In genomic region chr10:114810926-114811325, GRCh38 we compare ENCODE assay signal across 9 cellular contexts. TPM values are rescaled to one million over a fixed set of nuclear protein-coding genes. Genes with fewer than 3 reads are reported as not detected.
DNase-seq lines count a peak whose midpoint lies in the region; ATAC-seq and TF ChIP-seq lines count a peak whose summit lies in the region.
"Had no signal": no experiment of that assay in that cellular context is flagged by ENCODE, and none has a peak within 500 bp of the region (broad histone marks: within the 10 kb centered on the region; RNA-seq: fewer than 3 reads in every experiment).

No MANE protein-coding gene starts in this region.

- no peak overlapping the region for H2BK120ac ChIP-seq in H9 (ENCODE audit: low read depth, low read length, poor library complexity, severe bottlenecking)

- no peaks in the 10 kb centered on the region for H3K9me3 Mint-ChIP-seq in activated naive CD4-positive, alpha-beta T cell treated with anti-CD3 and anti-CD28 coated beads, Interleukin-2, amount 10 ng/mL, durations not matched to agents 7 days and 5 days
- H3K9me3 Mint-ChIP-seq in activated naive CD4-positive, alpha-beta T cell treated with anti-CD3 and anti-CD28 coated beads for 36 hours, result no peaks in the 10 kb centered on the region
- H3K9me3 Mint-ChIP-seq in H9, result peaks cover 3 to 4% of the 10 kb centered on the region in 2 experiments; a peak in 1 of 5 replicates

- no peak for DNase-seq in activated naive CD4-positive, alpha-beta T cell treated with anti-CD3 and anti-CD28 coated beads, Interleukin-2, amount 10 ng/mL, durations not matched to agents 7 days and 5 days
- no peak for DNase-seq in activated naive CD4-positive, alpha-beta T cell treated with anti-CD3 and anti-CD28 coated beads for 36 hours
- DNase-seq in stimulated activated naive CD8-positive, alpha-beta T cell treated with anti-CD3 and anti-CD28 coated beads, Interleukin-15, Interleukin-2, amounts not matched to agents 100 U/mL and 50 U/mL, for 24 hours, result no peak
- DNase-seq in H9 (no peak), psoas muscle (no peak), iPS-NIHi11 (ENCODE audit: low spot score) (no peak)
- DNase-seq: MG63 had no signal

- H3K4me1 Mint-ChIP-seq in activated naive CD4-positive, alpha-beta T cell treated with anti-CD3 and anti-CD28 coated beads, Interleukin-2, amount 10 ng/mL, durations not matched to agents 7 days and 5 days, result peaks cover 26% of the 10 kb centered on the region
- H3K4me1 Mint-ChIP-seq in activated naive CD4-positive, alpha-beta T cell treated with anti-CD3 and anti-CD28 coated beads for 36 hours (ENCODE audit: low read depth), result peaks cover 18% of the 10 kb centered on the region
- no peaks in the 10 kb centered on the region for H3K4me1 Mint-ChIP-seq in H9

- H2AK5ac ChIP-seq in H9 (ENCODE audit: insufficient read length, low read length), result no peak overlapping the region

- H3K18ac ChIP-seq in H9 (ENCODE audit: insufficient read length, low read depth, low read length), result no peak overlapping the region

- no peak overlapping the region for H3K23ac ChIP-seq in H9 (ENCODE audit: insufficient read length, low read depth, low read length)

- H3K4me1 ChIP-seq in H9 (ENCODE audit: insufficient read depth, low read length), result no peaks in the 10 kb centered on the region
- H3K4me1 ChIP-seq in psoas muscle, result no peaks in the 10 kb centered on the region

- no CpG with 5 or more reads among the region's 1 CpG for WGBS in H9 (ENCODE audit: extremely low coverage, insufficient read length, low lambda C conversion rate)
- 69 to 79% (median 78%) methylated on average over 1 of the region's 1 CpG for WGBS in psoas muscle, 3 donors

- no peaks in the 10 kb centered on the region for H3K79me2 ChIP-seq in H9 (ENCODE audit: insufficient read depth, low read length)

- ATAC-seq in GM21717 (IDR thresholded peaks at IDR 0.05; ENCODE audit: unreplicated experiment) (peak; percentile 100), HG03354 (IDR thresholded peaks at IDR 0.05; ENCODE audit: poor library complexity, severe bottlenecking, unreplicated experiment) (peak; percentile 100), psoas muscle (no peak)
- peak; percentile 63 for ATAC-seq in stimulated activated naive CD8-positive, alpha-beta T cell treated with anti-CD3 and anti-CD28 coated beads, Interleukin-15, Interleukin-2, amounts not matched to agents 100 U/mL and 50 U/mL, for 24 hours

- no peak overlapping the region for H3K4me2 ChIP-seq in H9 (ENCODE audit: insufficient read depth, insufficient read length, low read length)

- H3K4ac ChIP-seq in H9 (ENCODE audit: low read depth, low read length), result no peak overlapping the region

- H2BK12ac ChIP-seq in H9 (ENCODE audit: insufficient read length, low read depth, low read length), result no peak overlapping the region

- no peaks in the 10 kb centered on the region for H3K36me3 ChIP-seq in psoas muscle (ENCODE audit: insufficient read depth in 1 of 2, low read depth in 1 of 2)
- H3K36me3 ChIP-seq: MG63 had no signal

- H3K27ac ChIP-seq in H9 (ENCODE audit: insufficient read length, low read depth, low read length) (no peak overlapping the region), psoas muscle (no peak overlapping the region)

- no peaks in the 10 kb centered on the region for H4K20me1 ChIP-seq in H9 (ENCODE audit: control insufficient read depth, insufficient read depth, insufficient read length)

- no peaks in the 10 kb centered on the region for H3K23me2 ChIP-seq in H9 (ENCODE audit: insufficient read length, low read depth, low read length, poor library complexity, severe bottlenecking)

- H3K79me1 ChIP-seq in H9 (ENCODE audit: insufficient read depth, low read depth, low read length, poor library complexity, severe bottlenecking), result no peaks in the 10 kb centered on the region

- no peaks in the 10 kb centered on the region for H3K27me3 ChIP-seq in H9 (ENCODE audit: insufficient read depth, low read length)
- H3K27me3 ChIP-seq in psoas muscle (ENCODE audit: insufficient read depth in 3 of 3, low read length in 2 of 3), result peaks cover 0 to 2% (median 0%) of the 10 kb centered on the region in 3 donors
- H3K27me3 ChIP-seq: MG63 had no signal

- H3K14ac ChIP-seq in H9 (ENCODE audit: insufficient read depth, low read length), result no peak overlapping the region

- H3K56ac ChIP-seq in H9 (ENCODE audit: insufficient read length, low read depth, low read length), result no peak overlapping the region

- no peak overlapping the region for H4K5ac ChIP-seq in H9 (ENCODE audit: insufficient read length, low read depth, low read length)

- TF ChIP-seq CTCF in H9 (conservative IDR thresholded peaks at IDR 0.05) (no peak), psoas muscle (IDR thresholded peaks at IDR 0.05) (no peak)

- H3T11ph ChIP-seq in H9 (ENCODE audit: low read length), result no peak overlapping the region

- peak overlapping the region; percentile 88 for H3K27ac Mint-ChIP-seq in activated naive CD4-positive, alpha-beta T cell treated with anti-CD3 and anti-CD28 coated beads, Interleukin-2, amount 10 ng/mL, durations not matched to agents 7 days and 5 days
- no peak overlapping the region for H3K27ac Mint-ChIP-seq in activated naive CD4-positive, alpha-beta T cell treated with anti-CD3 and anti-CD28 coated beads for 36 hours
- H3K27ac Mint-ChIP-seq in H9, result no peak overlapping the region

- no peak overlapping the region for H4K8ac ChIP-seq in H9 (replicated peaks; ENCODE audit: insufficient read length, low read depth, low read length)

- H2BK20ac ChIP-seq in H9 (ENCODE audit: low read depth, low read length, poor library complexity, severe bottlenecking), result no peak overlapping the region

- peaks cover 4% of the 10 kb centered on the region for H3K27me3 Mint-ChIP-seq in activated naive CD4-positive, alpha-beta T cell treated with anti-CD3 and anti-CD28 coated beads, Interleukin-2, amount 10 ng/mL, durations not matched to agents 7 days and 5 days
- H3K27me3 Mint-ChIP-seq in activated naive CD4-positive, alpha-beta T cell treated with anti-CD3 and anti-CD28 coated beads for 36 hours (ENCODE audit: low read depth), result no peaks in the 10 kb centered on the region
- no peaks in the 10 kb centered on the region for H3K27me3 Mint-ChIP-seq in H9 (ENCODE audit: low read depth)

- H3K9me3 ChIP-seq in H9 (ENCODE audit: control insufficient read depth, low read depth, low read length), result no peaks in the 10 kb centered on the region
- no peaks in the 10 kb centered on the region for H3K9me3 ChIP-seq in psoas muscle

- no peak overlapping the region for H3K4me3 ChIP-seq in psoas muscle
- H3K4me3 ChIP-seq: MG63 had no signal

- intact Hi-C loops in activated naive CD4-positive, alpha-beta T cell treated with anti-CD3 and anti-CD28 coated beads for 36 hours (cut with micrococcal nuclease), result no loop called here
- intact Hi-C loops in psoas muscle (cut with DNase I), result loop anchor here in 1 of 2 donors (10.0 kb wide), 1 partner anchor 506 kb away; no protein-coding TSS in a partner anchor

- H3K9ac ChIP-seq in H9 (ENCODE audit: extremely low read depth, insufficient read length, low read length), result no peak overlapping the region

- H3K36me3 Mint-ChIP-seq in activated naive CD4-positive, alpha-beta T cell treated with anti-CD3 and anti-CD28 coated beads, Interleukin-2, amount 10 ng/mL, durations not matched to agents 7 days and 5 days, result peaks cover 4% of the 10 kb centered on the region
- H3K36me3 Mint-ChIP-seq in activated naive CD4-positive, alpha-beta T cell treated with anti-CD3 and anti-CD28 coated beads for 36 hours (ENCODE audit: low read depth), result no peaks in the 10 kb centered on the region
- peaks cover 0 to 4% (median 0%) of the 10 kb centered on the region in 3 experiments; a peak in 1 of 7 replicates for H3K36me3 Mint-ChIP-seq in H9 (ENCODE audit: insufficient read depth in 1 of 3, low read depth in 3 of 3)

- no peak overlapping the region for H2BK15ac ChIP-seq in H9 (ENCODE audit: low read depth, low read length)

- no peak overlapping the region for H3K4me3 Mint-ChIP-seq in activated naive CD4-positive, alpha-beta T cell treated with anti-CD3 and anti-CD28 coated beads, Interleukin-2, amount 10 ng/mL, durations not matched to agents 7 days and 5 days
- H3K4me3 Mint-ChIP-seq in activated naive CD4-positive, alpha-beta T cell treated with anti-CD3 and anti-CD28 coated beads for 36 hours, result no peak overlapping the region
- H3K4me3 Mint-ChIP-seq in H9, result no peak overlapping the region

- no peak overlapping the region for H2BK5ac ChIP-seq in H9 (ENCODE audit: insufficient read length, low read length)

- CTCF ChIA-PET in activated naive CD4-positive, alpha-beta T cell treated with anti-CD3 and anti-CD28 coated beads, Interleukin-2, amount 10 ng/mL, durations not matched to agents 7 days and 5 days (lab: Charles Lee), result interaction anchor here (1.3 to 3.6 kb wide), 3 partner anchors 10 to 339 kb away, joined by 3 to 28 read pairs (median 3); partner anchors contain the start of gene FHIP2A
- CTCF ChIA-PET in activated naive CD4-positive, alpha-beta T cell treated with anti-CD3 and anti-CD28 coated beads for 36 hours (lab: Charles Lee), result interaction anchor here (0.7 to 1.0 kb wide), 3 partner anchors 11 to 197 kb away, joined by 3 to 6 read pairs (median 5); partner anchors contain the start of gene FHIP2A

- no peak overlapping the region for H4K91ac ChIP-seq in H9 (ENCODE audit: insufficient read length, low read depth, low read length)

- no peak overlapping the region for H2AFZ ChIP-seq in H9 (ENCODE audit: low read length)

RNA-seq across cellular contexts. Expression of gene FHIP2A, which starts 10.7 kb away (rescaled TPM):
- 10 to 100 TPM in 1 of 2 experiments, 1 to 10 TPM in 1; 8.7 to 11.4 TPM for total RNA-seq in activated naive CD4-positive, alpha-beta T cell treated with anti-CD3 and anti-CD28 coated beads for 36 hours
- total RNA-seq in H9 (2021) (12.5 and 14.8 TPM in 2 replicates), psoas muscle (10 to 100 TPM; 19.9 to 31.9 (median 26.0) TPM)
- polyA plus RNA-seq in psoas muscle, result 10 to 100 TPM in 1 of 3 donors, 1 to 10 TPM in 2; 3.4 to 12.8 (median 6.6) TPM

Comparison
In these comparisons a context has a peak if more than half of its experiments do, and no peak if none do; other contexts are left out.
1. ATAC-seq: peak in GM21717 (single experiment), HG03354 (single experiment) and stimulated activated naive CD8-positive, alpha-beta T cell treated with anti-CD3 and anti-CD28 coated beads, Interleukin-15, Interleukin-2, amounts not matched to agents 100 U/mL and 50 U/mL, for 24 hours (single experiment); none in psoas muscle (0 of 4).